In the genomic region with DNA sequence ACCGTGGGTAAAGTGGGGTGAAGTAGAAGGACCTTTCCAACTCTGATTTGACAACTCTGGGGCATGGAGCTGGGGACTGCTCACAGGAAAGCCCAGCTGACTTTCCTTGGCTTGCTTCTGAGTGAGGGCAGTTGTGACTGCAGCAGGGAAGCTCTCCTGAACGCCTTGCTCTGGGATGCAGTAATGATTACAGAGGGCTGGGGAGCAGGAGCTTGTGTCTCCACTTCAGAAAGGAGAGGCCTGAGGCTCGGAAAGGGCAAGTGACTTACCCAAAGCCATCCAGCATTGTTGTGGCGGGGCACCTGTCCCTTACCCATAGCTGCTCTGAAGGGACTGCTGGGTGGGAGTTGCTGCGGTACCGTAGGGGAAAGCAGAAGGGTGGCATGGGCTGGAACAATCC, we compare ENCODE assay signal across 20 cellular contexts.
"Had no signal": no experiment of that assay in that cellular context is flagged by ENCODE, and none has a peak within 500 bp of the region (broad histone marks: within the 10 kb centered on the region; RNA-seq: fewer than 3 reads in every experiment).

No MANE protein-coding gene starts in this region.

- H3K27me3 Mint-ChIP-seq: activated CD4-positive, alpha-beta T cell treated with anti-CD3 and anti-CD28 coated beads for 36 hours; activated naive CD8-positive, alpha-beta T cell treated with anti-CD3 and anti-CD28 coated beads for 36 hours; central memory CD8-positive, alpha-beta T cell; natural killer cell treated with Interleukin-12 subunit alpha and Interleukin-12 subunit beta and Interleukin-15 and Interleukin-18, amount 100 ng/mL, for 72 hours; stimulated activated naive CD8-positive, alpha-beta T cell treated with anti-CD3 and anti-CD28 coated beads, Interleukin-15, Interleukin-2, amounts not matched to agents 100 ng/mL and 50 ng/mL, for 24 hours had no signal

- H3K27ac ChIP-seq: upper lobe of left lung had no signal

- H3K4me1 Mint-ChIP-seq: activated CD4-positive, alpha-beta T cell treated with anti-CD3 and anti-CD28 coated beads for 36 hours; activated naive CD8-positive, alpha-beta T cell treated with anti-CD3 and anti-CD28 coated beads for 36 hours; central memory CD8-positive, alpha-beta T cell; WTC11 had no signal

- H3K27ac Mint-ChIP-seq: activated CD4-positive, alpha-beta T cell treated with anti-CD3 and anti-CD28 coated beads for 36 hours; activated naive CD8-positive, alpha-beta T cell treated with anti-CD3 and anti-CD28 coated beads for 36 hours; activated T-helper 1 cell treated with anti-CD3 and anti-CD28 coated beads, Interleukin-12 subunit alpha, Interleukin-12 subunit beta, Interleukin-2, Interleukin-4 antibody, amounts not matched to agents 30 ng/mL and 10 ng/mL and 1 ng/mL, durations not matched to agents 14 hours and 24 hours and 36 hours; natural killer cell treated with Interleukin-12 subunit alpha and Interleukin-12 subunit beta and Interleukin-15 and Interleukin-18, amount 100 ng/mL, for 72 hours; stimulated activated naive CD8-positive, alpha-beta T cell treated with anti-CD3 and anti-CD28 coated beads, Interleukin-15, Interleukin-2, amounts not matched to agents 100 ng/mL and 50 ng/mL, for 24 hours; WTC11 had no signal

- H3K9me3 Mint-ChIP-seq: activated naive CD8-positive, alpha-beta T cell treated with anti-CD3 and anti-CD28 coated beads for 36 hours; activated T-helper 1 cell treated with anti-CD3 and anti-CD28 coated beads, Interleukin-12 subunit alpha, Interleukin-12 subunit beta, Interleukin-2, Interleukin-4 antibody, amounts not matched to agents 30 ng/mL and 10 ng/mL and 1 ng/mL, durations not matched to agents 14 hours and 24 hours and 36 hours; central memory CD8-positive, alpha-beta T cell; natural killer cell treated with Interleukin-12 subunit alpha and Interleukin-12 subunit beta and Interleukin-15 and Interleukin-18, amount 100 ng/mL, for 72 hours; stimulated activated naive CD8-positive, alpha-beta T cell treated with anti-CD3 and anti-CD28 coated beads, Interleukin-15, Interleukin-2, amounts not matched to agents 100 ng/mL and 50 ng/mL, for 24 hours had no signal

- H3K4me3 ChIP-seq: lung, skin epidermis, upper lobe of left lung had no signal

- ATAC-seq: activated CD4-positive, alpha-beta T cell treated with anti-CD3 and anti-CD28 coated beads for 36 hours; natural killer cell treated with Interleukin-12 subunit alpha and Interleukin-12 subunit beta and Interleukin-15 and Interleukin-18, amount 100 ng/mL, for 72 hours; WTC11 had no signal

- H3K9me3 ChIP-seq: upper lobe of left lung had no signal

- H3K27me3 ChIP-seq: upper lobe of left lung had no signal

- H3K36me3 Mint-ChIP-seq: activated naive CD8-positive, alpha-beta T cell treated with anti-CD3 and anti-CD28 coated beads for 36 hours; natural killer cell treated with Interleukin-12 subunit alpha and Interleukin-12 subunit beta and Interleukin-15 and Interleukin-18, amount 100 ng/mL, for 72 hours had no signal

- H3K4me3 Mint-ChIP-seq: activated CD4-positive, alpha-beta T cell treated with anti-CD3 and anti-CD28 coated beads for 36 hours; activated naive CD8-positive, alpha-beta T cell treated with anti-CD3 and anti-CD28 coated beads for 36 hours; activated T-helper 1 cell treated with anti-CD3 and anti-CD28 coated beads, Interleukin-12 subunit alpha, Interleukin-12 subunit beta, Interleukin-2, Interleukin-4 antibody, amounts not matched to agents 30 ng/mL and 10 ng/mL and 1 ng/mL, durations not matched to agents 14 hours and 24 hours and 36 hours; central memory CD8-positive, alpha-beta T cell; natural killer cell treated with Interleukin-12 subunit alpha and Interleukin-12 subunit beta and Interleukin-15 and Interleukin-18, amount 100 ng/mL, for 72 hours; stimulated activated naive CD8-positive, alpha-beta T cell treated with anti-CD3 and anti-CD28 coated beads, Interleukin-15, Interleukin-2, amounts not matched to agents 100 ng/mL and 50 ng/mL, for 24 hours; WTC11 had no signal

- DNase-seq: activated CD4-positive, alpha-beta T cell treated with anti-CD3 and anti-CD28 coated beads for 36 hours; activated CD4-positive, alpha-beta T cell treated with anti-CD3 and anti-CD28 coated beads, Interleukin-2, amount 50 U/mL, for 48 hours; activated naive CD8-positive, alpha-beta T cell treated with anti-CD3 and anti-CD28 coated beads for 36 hours; activated T-cell treated with anti-CD3 and anti-CD28 coated beads for 4 hours; amniotic stem cell; cortex of kidney; effector CD4-positive, alpha-beta T cell; nucleus accumbens; retina; stimulated activated CD4-positive, alpha-beta T cell treated with anti-CD3 and anti-CD28 coated beads, Interleukin-15, amount 100 ng/mL, for 24 hours; stimulated activated CD4-positive, alpha-beta T cell treated with anti-CD3 and anti-CD28 coated beads, Interleukin-2, amount 100 ng/mL, for 48 hours; SW 1271; upper lobe of left lung had no signal
